In the genomic region with DNA sequence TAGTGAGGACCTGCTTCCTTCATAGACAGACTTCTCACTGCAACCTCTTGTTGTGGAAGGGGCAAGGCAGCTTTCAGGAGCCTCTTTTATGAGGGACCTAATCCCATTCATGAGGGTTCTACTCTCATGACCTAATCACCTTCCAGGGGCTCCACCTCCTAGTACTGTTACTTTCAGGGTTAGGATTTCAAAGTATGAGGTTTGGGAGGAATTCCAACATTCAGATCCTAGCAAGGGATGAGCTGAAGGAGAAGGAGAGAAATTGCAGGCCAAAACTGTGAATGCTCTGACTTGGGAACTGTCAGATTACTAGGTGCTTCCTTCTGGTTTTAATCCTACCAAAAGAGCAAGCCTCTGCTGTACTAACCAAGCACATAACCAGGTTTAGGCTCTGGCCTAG, we compare ENCODE assay signal across 24 cellular contexts.
DNase-seq lines count a peak whose midpoint lies in the region; ATAC-seq and TF ChIP-seq lines count a peak whose summit lies in the region.
"Had no signal": no experiment of that assay in that cellular context is flagged by ENCODE, and none has a peak within 500 bp of the region (broad histone marks: within the 10 kb centered on the region; RNA-seq: fewer than 3 reads in every experiment).

No MANE protein-coding gene starts in this region.

- no peak overlapping the region for H2AFZ ChIP-seq in HCT116 (ENCODE audit: low read depth, low read length, poor library complexity, severe bottlenecking)
- H2AFZ ChIP-seq: GM23248 had no signal

- H3K27ac ChIP-seq in HCT116 (ENCODE audit: low read depth, low read length): no peak overlapping the region
- H3K27ac ChIP-seq: GM23248, heart left ventricle, ovary, spleen had no signal

- H3K27me3 Mint-ChIP-seq in chondrocyte (ENCODE audit: low read depth): no peaks in the 10 kb centered on the region
- no peaks in the 10 kb centered on the region for H3K27me3 Mint-ChIP-seq in mesothelial cell of epicardium (ENCODE audit: low read depth)
- no peaks in the 10 kb centered on the region for H3K27me3 Mint-ChIP-seq in type B pancreatic cell
- H3K27me3 Mint-ChIP-seq: activated CD4-positive, alpha-beta T cell treated with anti-CD3 and anti-CD28 coated beads, Interleukin-2, amount 10 ng/mL, durations not matched to agents 7 days and 5 days; activated CD8-positive, alpha-beta memory T cell treated with anti-CD3 and anti-CD28 coated beads, Interleukin-2, amount 10 ng/mL, durations not matched to agents 7 days and 5 days; stimulated activated memory B cell treated with anti-CD40 and anti-IgM and Interleukin-4, amounts not matched to agents 10 μg/mL and 1 μg/mL and 100 μg/mL, for 72 hours had no signal

- no peaks in the 10 kb centered on the region for H4K20me1 ChIP-seq in HCT116 (ENCODE audit: insufficient read depth)

- intact Hi-C loops in HCT116 (cut with micrococcal nuclease): no loop called here

- peaks cover 8 to 25% of the 10 kb centered on the region in 2 experiments; a peak in 3 of 4 replicates for H3K4me1 ChIP-seq in HCT116 (ENCODE audit: control insufficient read depth in 1 of 2, insufficient read depth in 2 of 2, low read length in 2 of 2)
- H3K4me1 ChIP-seq: heart left ventricle, spleen had no signal

- H3K4me1 Mint-ChIP-seq in chondrocyte (ENCODE audit: low read depth): peaks cover 51% of the 10 kb centered on the region
- H3K4me1 Mint-ChIP-seq in mesothelial cell of epicardium: peaks cover 38% of the 10 kb centered on the region
- peaks cover 27% of the 10 kb centered on the region for H3K4me1 Mint-ChIP-seq in type B pancreatic cell (ENCODE audit: unreplicated experiment)
- H3K4me1 Mint-ChIP-seq: activated CD4-positive, alpha-beta T cell treated with anti-CD3 and anti-CD28 coated beads, Interleukin-2, amount 10 ng/mL, durations not matched to agents 7 days and 5 days; activated CD8-positive, alpha-beta memory T cell treated with anti-CD3 and anti-CD28 coated beads, Interleukin-2, amount 10 ng/mL, durations not matched to agents 7 days and 5 days; natural killer cell; stimulated activated memory B cell treated with anti-CD40 and anti-IgM and Interleukin-4, amounts not matched to agents 10 μg/mL and 1 μg/mL and 100 μg/mL, for 72 hours had no signal

- TF ChIP-seq RAD21 in HCT116 (IDR thresholded peaks at IDR 0.05; ENCODE audit: low read depth): no peak

- no peaks in the 10 kb centered on the region for H3K27me3 ChIP-seq in HCT116 (ENCODE audit: insufficient read depth, low read length)
- H3K27me3 ChIP-seq: heart left ventricle, ovary, spleen had no signal

- TF ChIP-seq CTCF in HCT116 (IDR thresholded peaks at IDR 0.05 in 2 of 3, conservative IDR thresholded peaks at IDR 0.05 in 1 of 3; ENCODE audit: borderline replicate concordance in 1 of 3, insufficient read depth in 1 of 3, low read depth in 2 of 3, low read length in 2 of 3) (no peak), chondrocyte (IDR thresholded peaks at IDR 0.05) (no peak), mesothelial cell of epicardium (IDR thresholded peaks at IDR 0.05; ENCODE audit: unreplicated experiment) (no peak), type B pancreatic cell (conservative IDR thresholded peaks at IDR 0.05) (no peak)

- no peak for TF ChIP-seq POLR2A in HCT116 (IDR thresholded peaks at IDR 0.05; ENCODE audit: borderline replicate concordance, extremely low read depth, insufficient read depth, insufficient read length)

- POLR2A ChIA-PET in HCT116 (lab: Charles Lee): no interaction called here

- RAD21 ChIA-PET in HCT116 (lab: Charles Lee; ENCODE audit: low non-redundant PET in 1 of 2, low total read pairs in 2 of 2, uncharacterized antibody in 2 of 2, unreplicated experiment in 2 of 2): no interaction called here

- BruUV-seq in HCT116 (replicated peaks; lab: Mats Ljungman, UMichigan): no TSS peak

- H3K9me3 Mint-ChIP-seq in chondrocyte (ENCODE audit: low read depth): no peaks in the 10 kb centered on the region
- peaks cover 9% of the 10 kb centered on the region for H3K9me3 Mint-ChIP-seq in mesothelial cell of epicardium
- H3K9me3 Mint-ChIP-seq in type B pancreatic cell: no peaks in the 10 kb centered on the region
- H3K9me3 Mint-ChIP-seq: stimulated activated memory B cell treated with anti-CD40 and anti-IgM and Interleukin-4, amounts not matched to agents 10 μg/mL and 1 μg/mL and 100 μg/mL, for 72 hours; T-helper 2 cell treated with Interferon-gamma antibody and Interleukin-4, amounts not matched to agents 5 μg/mL and 100 μg/mL, for 36 hours had no signal

- no peaks in the 10 kb centered on the region for H3K9me3 ChIP-seq in HCT116 (ENCODE audit: control insufficient read depth in 1 of 2, insufficient read depth in 1 of 2, low read depth in 1 of 2, low read length in 2 of 2)
- H3K9me3 ChIP-seq: heart left ventricle, ovary had no signal

- H3K36me3 Mint-ChIP-seq in chondrocyte (ENCODE audit: low read depth) (peaks cover 13% of the 10 kb centered on the region), mesothelial cell of epicardium (peaks cover 18% of the 10 kb centered on the region), type B pancreatic cell (no peaks in the 10 kb centered on the region)
- H3K36me3 Mint-ChIP-seq: natural killer cell had no signal

- no peak overlapping the region for H3K4me3 Mint-ChIP-seq in chondrocyte (ENCODE audit: unreplicated experiment)
- no peak overlapping the region for H3K4me3 Mint-ChIP-seq in mesothelial cell of epicardium
- H3K4me3 Mint-ChIP-seq in type B pancreatic cell: no peak overlapping the region
- H3K4me3 Mint-ChIP-seq: activated CD4-positive, alpha-beta T cell treated with anti-CD3 and anti-CD28 coated beads, Interleukin-2, amount 10 ng/mL, durations not matched to agents 7 days and 5 days; activated CD8-positive, alpha-beta memory T cell treated with anti-CD3 and anti-CD28 coated beads, Interleukin-2, amount 10 ng/mL, durations not matched to agents 7 days and 5 days; natural killer cell; stimulated activated memory B cell treated with anti-CD40 and anti-IgM and Interleukin-4, amounts not matched to agents 10 μg/mL and 1 μg/mL and 100 μg/mL, for 72 hours; T-helper 2 cell treated with Interferon-gamma antibody and Interleukin-4, amounts not matched to agents 5 μg/mL and 100 μg/mL, for 36 hours had no signal

- H3K9ac ChIP-seq in HCT116 (ENCODE audit: low read length): no peak overlapping the region
- H3K9ac ChIP-seq: GM23248 had no signal

- H3K4me3 ChIP-seq in HCT116 (replicated peaks in 1 of 2; ENCODE audit: low read depth in 1 of 2, low read length in 2 of 2): no peak overlapping the region
- H3K4me3 ChIP-seq: GM23248, heart left ventricle, ovary, spleen had no signal

- no peak for DNase-seq in HCT116 (ENCODE audit: low read depth, low spot score)
- no peak for DNase-seq in chondrocyte (ENCODE audit: low spot score)
- no peak for DNase-seq in mesothelial cell of epicardium (ENCODE audit: low spot score in 2 of 2, unreplicated experiment in 2 of 2)
- no peak for DNase-seq in type B pancreatic cell (ENCODE audit: extremely low spot score, unreplicated experiment)
- no peak for DNase-seq in activated effector memory CD4-positive, alpha-beta T cell treated with Interleukin-2 at 50 U/mL for 16 hours
- DNase-seq in NK-92 treated with Interleukin-12 subunit alpha and Interleukin-12 subunit beta, amount 100 ng/mL, for 24 hours (lab: John Stamatoyannopoulos, UW): no peak
- DNase-seq in NOMO-1 treated with DMSO at 0.1 percent for 48 hours (lab: John Stamatoyannopoulos, UW; ENCODE audit: unreplicated experiment): no peak
- DNase-seq: activated CD4-positive, alpha-beta T cell treated with anti-CD3 and anti-CD28 coated beads, Interleukin-2, amount 10 ng/mL, durations not matched to agents 7 days and 5 days; activated CD8-positive, alpha-beta memory T cell treated with anti-CD3 and anti-CD28 coated beads, Interleukin-2, amount 10 ng/mL, durations not matched to agents 7 days and 5 days; activated naive CD4-positive, alpha-beta T cell treated with anti-CD3 and anti-CD28 coated beads, Interleukin-2, amount 50 U/mL, for 16 hours; cortex of kidney; DMS 273 treated with DMSO at 0.1 percent for 48 hours; GM23248; heart left ventricle; Kasumi-1; natural killer cell; NCI-H1694 treated with DMSO at 0.1 percent for 48 hours; NCI-H2171 treated with DMSO at 0.1 percent for 48 hours; NCI-H524 treated with DMSO at 0.1 percent for 48 hours; ovary; spleen; stimulated activated CD4-positive, alpha-beta T cell treated with anti-CD3 and anti-CD28 coated beads, Interleukin-4, amount 100 ng/mL, for 1 hour had no signal

- H3K4me2 ChIP-seq in HCT116 (ENCODE audit: low read length): no peak overlapping the region

- H3K9me2 ChIP-seq in HCT116 (ENCODE audit: insufficient read depth): no peaks in the 10 kb centered on the region

- peak overlapping the region; percentile 10 for H3K27ac Mint-ChIP-seq in chondrocyte (ENCODE audit: unreplicated experiment)
- H3K27ac Mint-ChIP-seq in mesothelial cell of epicardium: peak overlapping the region; percentile 35
- peak overlapping the region; percentile 97 for H3K27ac Mint-ChIP-seq in type B pancreatic cell
- H3K27ac Mint-ChIP-seq: activated CD4-positive, alpha-beta T cell treated with anti-CD3 and anti-CD28 coated beads, Interleukin-2, amount 10 ng/mL, durations not matched to agents 7 days and 5 days; activated CD8-positive, alpha-beta memory T cell treated with anti-CD3 and anti-CD28 coated beads, Interleukin-2, amount 10 ng/mL, durations not matched to agents 7 days and 5 days; natural killer cell; stimulated activated memory B cell treated with anti-CD40 and anti-IgM and Interleukin-4, amounts not matched to agents 10 μg/mL and 1 μg/mL and 100 μg/mL, for 72 hours; T-helper 2 cell treated with Interferon-gamma antibody and Interleukin-4, amounts not matched to agents 5 μg/mL and 100 μg/mL, for 36 hours had no signal

- no peaks in the 10 kb centered on the region for H3K36me3 ChIP-seq in HCT116 (ENCODE audit: control insufficient read depth in 1 of 2, insufficient read depth in 2 of 2, low read length in 2 of 2)
- H3K36me3 ChIP-seq: heart left ventricle, ovary, spleen had no signal

- 0 out of 2 replicates have a peak, but pooled peaks have one; percentile 34 for ATAC-seq in HCT116
- ATAC-seq: activated CD8-positive, alpha-beta memory T cell treated with anti-CD3 and anti-CD28 coated beads, Interleukin-2, amount 10 ng/mL, durations not matched to agents 7 days and 5 days; heart left ventricle; natural killer cell; stimulated activated memory B cell treated with anti-CD40 and anti-IgM and Interleukin-4, amounts not matched to agents 10 μg/mL and 1 μg/mL and 100 μg/mL, for 72 hours had no signal

- H3K79me2 ChIP-seq in HCT116 (ENCODE audit: insufficient read depth, low read length): no peaks in the 10 kb centered on the region

- CTCF ChIA-PET in HCT116 (lab: Charles Lee): no interaction called here

TF ChIP-seq in HCT116, 20 proteins besides CTCF, POLR2A, EP300 and RAD21 (continues in another document):
- no peak for TF ChIP-seq EZH2phosphoT487 (IDR thresholded peaks at IDR 0.05; ENCODE audit: borderline replicate concordance)
- no peak for TF ChIP-seq YY1 (IDR thresholded peaks at IDR 0.05; ENCODE audit: extremely low read depth, insufficient replicate concordance, low read depth, low read length)
- TF ChIP-seq FOSL1 (IDR thresholded peaks at IDR 0.05; ENCODE audit: low read depth): no peak

Comparison
In these comparisons a context has a peak if more than half of its experiments do, and no peak if none do; other contexts are left out.
1. H3K27ac Mint-ChIP-seq: peak in every context shown above with its lines; median percentile 97 in type B pancreatic cell; 35 in mesothelial cell of epicardium; 10 in chondrocyte.